In the genomic region with DNA sequence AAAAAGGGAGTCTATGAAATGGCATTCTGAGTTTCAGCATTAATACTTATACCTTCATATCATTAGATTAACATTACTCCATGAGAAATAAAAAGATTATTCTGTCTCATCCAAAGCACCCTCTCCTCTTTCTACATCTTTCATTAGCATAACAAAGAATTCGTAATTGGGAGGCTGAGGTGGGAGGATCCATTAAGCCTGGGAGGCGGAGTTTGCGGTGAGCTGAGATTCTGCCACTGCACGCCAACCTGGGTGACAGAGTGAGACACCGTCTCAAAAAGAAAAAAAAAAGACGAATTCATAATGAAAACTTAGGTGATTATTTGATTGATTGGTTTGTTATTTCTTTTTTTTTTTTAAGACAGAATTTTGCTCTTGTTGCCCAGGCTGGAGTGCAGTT, we compare ENCODE assay signal across 12 cellular contexts. TPM values are rescaled to one million over a fixed set of nuclear protein-coding genes. Genes with fewer than 3 reads are reported as not detected.
A peak's percentile ranks its signal among the peaks of the same experiment; 100 is the strongest.
DNase-seq lines count a peak whose midpoint lies in the region; ATAC-seq and FAIRE-seq lines count a peak whose summit lies in the region.
"Had no signal": no experiment of that assay in that cellular context is flagged by ENCODE, and none has a peak within 500 bp of the region (broad histone marks: within the 10 kb centered on the region; RNA-seq: fewer than 3 reads in every experiment).

No MANE protein-coding gene starts in this region.

- no peaks in the 10 kb centered on the region for H3K4me1 ChIP-seq in small intestine (ENCODE audit: control insufficient read depth in 2 of 2, insufficient read depth in 1 of 2, low read depth in 1 of 2, low read length in 1 of 2)

- H3K27ac Mint-ChIP-seq in activated naive CD8-positive, alpha-beta T cell treated with anti-CD3 and anti-CD28 coated beads, Interleukin-2, amount 50 U/mL, for 24 hours: peak overlapping the region; percentile 92
- H3K27ac Mint-ChIP-seq in naive thymus-derived CD8-positive, alpha-beta T cell: peak overlapping the region in 6 of 10 donors; percentile 95 to 99 (median 96)

- 84 to 86% (median 86%) methylated on average over 6 of the region's 6 CpGs for WGBS in small intestine, 3 donors

- peaks cover under 1% of the 10 kb centered on the region for H3K36me3 Mint-ChIP-seq in activated naive CD8-positive, alpha-beta T cell treated with anti-CD3 and anti-CD28 coated beads, Interleukin-2, amount 50 U/mL, for 24 hours (ENCODE audit: low read depth)
- H3K36me3 Mint-ChIP-seq in naive thymus-derived CD8-positive, alpha-beta T cell: no peaks in the 10 kb centered on the region

- DNase-seq in NCI-H1417 (lab: John Stamatoyannopoulos, UW) (peak in 2 of 3 experiments; percentile 28 to 54), NCI-H1417 treated with DMSO at 0.1 percent for 48 hours (lab: John Stamatoyannopoulos, UW) (no peak), small intestine (no peak), activated gamma-delta T cell (lab: John Stamatoyannopoulos, UW) (no peak), frontal cortex (ENCODE audit: low spot score in 2 of 2) (no peak)
- no peak for DNase-seq in activated naive CD8-positive, alpha-beta T cell treated with anti-CD3 and anti-CD28 coated beads, Interleukin-2, amount 50 U/mL, for 24 hours
- no peak for DNase-seq in naive thymus-derived CD8-positive, alpha-beta T cell
- DNase-seq: left lung, SK-N-SH, tibial artery had no signal

- H3K9me3 Mint-ChIP-seq in activated naive CD8-positive, alpha-beta T cell treated with anti-CD3 and anti-CD28 coated beads, Interleukin-2, amount 50 U/mL, for 24 hours: no peaks in the 10 kb centered on the region
- H3K9me3 Mint-ChIP-seq in naive thymus-derived CD8-positive, alpha-beta T cell: no peaks in the 10 kb centered on the region

- FAIRE-seq in small intestine (lab: Jason Lieb, UNC): no peak
- no peak for FAIRE-seq in frontal cortex (lab: Jason Lieb, UNC)
- FAIRE-seq: A204.1 had no signal

- no peaks in the 10 kb centered on the region for H3K27me3 ChIP-seq in small intestine (ENCODE audit: control insufficient read depth in 2 of 2, insufficient read depth in 2 of 2, low read length in 2 of 2)
- H3K27me3 ChIP-seq: left lung, tibial artery had no signal

- POLR2A ChIA-PET in naive thymus-derived CD8-positive, alpha-beta T cell (lab: Charles Lee): interaction anchor here (0.7 to 3.6 kb wide), 3 partner anchors 44 to 114 kb away, joined by 5 to 22 read pairs (median 18); no protein-coding TSS in a partner anchor

- no peak for ATAC-seq in activated naive CD8-positive, alpha-beta T cell treated with anti-CD3 and anti-CD28 coated beads, Interleukin-2, amount 50 U/mL, for 24 hours
- no peak for ATAC-seq in naive thymus-derived CD8-positive, alpha-beta T cell
- ATAC-seq: left lung had no signal

- no peaks in the 10 kb centered on the region for H3K9me3 ChIP-seq in KOPT-K1 (ENCODE audit: insufficient read depth, low read length, poor library complexity, severe bottlenecking)
- H3K9me3 ChIP-seq in small intestine (ENCODE audit: control insufficient read depth, low read depth): no peaks in the 10 kb centered on the region
- H3K9me3 ChIP-seq: left lung, SK-N-SH, tibial artery had no signal

- no peaks in the 10 kb centered on the region for H3K27me3 Mint-ChIP-seq in activated naive CD8-positive, alpha-beta T cell treated with anti-CD3 and anti-CD28 coated beads, Interleukin-2, amount 50 U/mL, for 24 hours
- H3K27me3 Mint-ChIP-seq in naive thymus-derived CD8-positive, alpha-beta T cell: no peaks in the 10 kb centered on the region

- H3K4me1 Mint-ChIP-seq in activated naive CD8-positive, alpha-beta T cell treated with anti-CD3 and anti-CD28 coated beads, Interleukin-2, amount 50 U/mL, for 24 hours: peaks cover 36% of the 10 kb centered on the region
- peaks cover 9 to 41% (median 25%) of the 10 kb centered on the region in 4 donors for H3K4me1 Mint-ChIP-seq in naive thymus-derived CD8-positive, alpha-beta T cell

- peak overlapping the region; percentile 86 for H3K27ac ChIP-seq in KOPT-K1 (ENCODE audit: low read depth, low read length, poor library complexity, severe bottlenecking)
- peak overlapping the region in 1 of 2 donors; percentile 32 for H3K27ac ChIP-seq in small intestine (ENCODE audit: low read depth in 1 of 2, low read length in 1 of 2)

- H3K4me3 ChIP-seq in small intestine (ENCODE audit: low read depth in 1 of 2, low read length in 2 of 2): no peak overlapping the region

- no peak overlapping the region for H3K4me3 Mint-ChIP-seq in activated naive CD8-positive, alpha-beta T cell treated with anti-CD3 and anti-CD28 coated beads, Interleukin-2, amount 50 U/mL, for 24 hours
- H3K4me3 Mint-ChIP-seq in naive thymus-derived CD8-positive, alpha-beta T cell: peak overlapping the region in 4 of 10 donors; percentile 90 to 96 (median 94)

- no peaks in the 10 kb centered on the region for H3K36me3 ChIP-seq in KOPT-K1 (ENCODE audit: insufficient read depth, low read length)
- no peaks in the 10 kb centered on the region for H3K36me3 ChIP-seq in small intestine (ENCODE audit: control insufficient read depth in 2 of 2, insufficient read depth in 2 of 2, low read length in 2 of 2)
- H3K36me3 ChIP-seq: left lung, tibial artery had no signal

RNA-seq across cellular contexts. Expression of gene CDK17, which starts 1.8 kb away (rescaled TPM):
- 10 to 100 TPM; 73.2 to 75.6 TPM for total RNA-seq in naive thymus-derived CD8-positive, alpha-beta T cell
- polyA plus RNA-seq in naive thymus-derived CD8-positive, alpha-beta T cell: 10 to 100 TPM; 22.1 to 32.2 (median 26.6) TPM
- polyA plus RNA-seq in small intestine: 1 to 10 TPM; 7.6 to 8.5 (median 8.3) TPM
- 132 TPM for total RNA-seq in frontal cortex

Comparison
In these comparisons a context has a peak if more than half of its experiments do, and no peak if none do; other contexts are left out.
1. DNase-seq: peak in NCI-H1417 (2 of 3); none in NCI-H1417 treated with DMSO at 0.1 percent for 48 hours (single experiment), activated naive CD8-positive, alpha-beta T cell treated with anti-CD3 and anti-CD28 coated beads, Interleukin-2, amount 50 U/mL, for 24 hours (single experiment), naive thymus-derived CD8-positive, alpha-beta T cell (0 of 10), small intestine (single experiment), activated gamma-delta T cell (single experiment) and frontal cortex (0 of 2).